ENCODE assay signal across 9 cellular contexts in the genomic region with DNA sequence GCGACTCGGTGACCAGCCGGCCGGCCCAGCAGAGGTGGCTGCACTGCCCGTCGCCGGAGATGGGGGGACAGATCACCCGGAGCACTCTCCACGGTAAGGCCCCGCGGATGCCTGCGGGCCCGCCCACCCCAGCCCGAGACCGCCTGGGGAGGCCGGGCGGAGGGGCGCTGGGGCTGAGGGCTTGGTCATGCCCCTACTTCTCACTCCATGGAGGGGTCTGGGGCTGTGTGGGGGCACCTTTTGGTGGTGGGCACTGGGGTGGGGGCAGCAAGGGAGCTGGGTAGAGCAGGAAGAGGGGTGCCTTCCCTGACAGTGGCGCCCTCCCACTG.
DNase-seq lines count a peak whose midpoint lies in the region; ATAC-seq and TF ChIP-seq lines count a peak whose summit lies in the region.
"Had no signal": no experiment of that assay in that cellular context is flagged by ENCODE, and none has a peak within 500 bp of the region (broad histone marks: within the 10 kb centered on the region; RNA-seq: fewer than 3 reads in every experiment).

No MANE protein-coding gene starts in this region.

- DNase-seq in activated T-cell treated with anti-CD3 and anti-CD28 coated beads, Interleukin-2, amount 50 U/mL, for 24 hours, result no peak
- no peak for DNase-seq in activated T-cell treated with anti-CD3 and anti-CD28 coated beads, Interleukin-2, amount 50 U/mL, for 1 hour
- DNase-seq in MCF 10A (ENCODE audit: unreplicated experiment), result no peak
- DNase-seq in tibial artery, result no peak
- DNase-seq in NCI-H526 treated with DMSO at 0.1 percent for 48 hours (lab: John Stamatoyannopoulos, UW), result no peak
- DNase-seq in stimulated activated naive CD4-positive, alpha-beta T cell treated with Interleukin-2 at 50 U/mL for 16 hours (lab: John Stamatoyannopoulos, UW), result no peak
- DNase-seq: AML-193 had no signal

- no peaks in the 10 kb centered on the region for H3K36me3 Mint-ChIP-seq in activated T-cell treated with anti-CD3 and anti-CD28 coated beads, Interleukin-2, amount 50 U/mL, for 24 hours (ENCODE audit: low read depth)
- H3K36me3 Mint-ChIP-seq in MCF 10A (ENCODE audit: insufficient read depth, unreplicated experiment), result no peaks in the 10 kb centered on the region
- no peaks in the 10 kb centered on the region for H3K36me3 Mint-ChIP-seq in activated T-helper 17 cell treated with anti-CD3 and anti-CD28 coated beads, Interleukin-2, amount 50 U/mL, for 72 hours (ENCODE audit: low read depth)

- no peak overlapping the region for H3K27ac Mint-ChIP-seq in activated T-cell treated with anti-CD3 and anti-CD28 coated beads, Interleukin-2, amount 50 U/mL, for 24 hours
- H3K27ac Mint-ChIP-seq in MCF 10A (ENCODE audit: low read depth, unreplicated experiment), result no peak overlapping the region
- H3K27ac Mint-ChIP-seq in activated T-helper 17 cell treated with anti-CD3 and anti-CD28 coated beads, Interleukin-2, amount 50 U/mL, for 72 hours, result no peak overlapping the region

- POLR2A ChIA-PET in MCF 10A (lab: Yijun Ruan, JAX), result no interaction called here

- H3K4me3 ChIP-seq in mesodermal cell (ENCODE audit: extremely low read depth, insufficient read depth, low read length, poor library complexity, severe bottlenecking) (peak overlapping the region; percentile 33), tibial artery (peak overlapping the region; percentile 44 to 60)

- no TSS peak for BruUV-seq in MCF 10A (replicated peaks; lab: Mats Ljungman, UMichigan)

- H3K4me1 ChIP-seq in mesodermal cell (ENCODE audit: control insufficient read depth, insufficient read depth, low read length, poor library complexity, severe bottlenecking) (no peaks in the 10 kb centered on the region), tibial artery (peaks cover 0 to 16% (median 12%) of the 10 kb centered on the region in 4 donors)

- H3K27ac ChIP-seq in mesodermal cell (ENCODE audit: low read depth, low read length, severe bottlenecking) (no peak overlapping the region), tibial artery (peak overlapping the region in 1 of 2 donors; percentile 18)

- CTCF ChIA-PET in MCF 10A (lab: Yijun Ruan, JAX), result interaction anchor here (0.8 kb wide), 1 partner anchor 13 kb away, joined by 4 read pairs; no protein-coding TSS in a partner anchor

- H3K4me3 Mint-ChIP-seq in activated T-cell treated with anti-CD3 and anti-CD28 coated beads, Interleukin-2, amount 50 U/mL, for 24 hours, result peak overlapping the region; percentile 54
- H3K4me3 Mint-ChIP-seq in MCF 10A (ENCODE audit: unreplicated experiment), result peak overlapping the region; percentile 71
- no peak overlapping the region for H3K4me3 Mint-ChIP-seq in activated T-helper 17 cell treated with anti-CD3 and anti-CD28 coated beads, Interleukin-2, amount 50 U/mL, for 72 hours

- 3 to 10% methylated on average over 12 to 13 of the region's 19 CpGs for WGBS in mesodermal cell (ENCODE audit: insufficient coverage in 2 of 2), 2 experiments

- no peaks in the 10 kb centered on the region for H3K9me3 Mint-ChIP-seq in activated T-cell treated with anti-CD3 and anti-CD28 coated beads, Interleukin-2, amount 50 U/mL, for 24 hours
- no peaks in the 10 kb centered on the region for H3K9me3 Mint-ChIP-seq in MCF 10A (ENCODE audit: unreplicated experiment)
- no peaks in the 10 kb centered on the region for H3K9me3 Mint-ChIP-seq in activated T-helper 17 cell treated with anti-CD3 and anti-CD28 coated beads, Interleukin-2, amount 50 U/mL, for 72 hours

- peaks cover 20% of the 10 kb centered on the region for H3K4me1 Mint-ChIP-seq in activated T-cell treated with anti-CD3 and anti-CD28 coated beads, Interleukin-2, amount 50 U/mL, for 24 hours (ENCODE audit: low read depth)
- peaks cover 6% of the 10 kb centered on the region for H3K4me1 Mint-ChIP-seq in MCF 10A (ENCODE audit: insufficient read depth, unreplicated experiment)
- peaks cover 13% of the 10 kb centered on the region for H3K4me1 Mint-ChIP-seq in activated T-helper 17 cell treated with anti-CD3 and anti-CD28 coated beads, Interleukin-2, amount 50 U/mL, for 72 hours

- intact Hi-C loops in MCF 10A (cut with micrococcal nuclease), result no loop called here
- intact Hi-C loops in tibial artery (cut with DNase I; ENCODE audit: low total_unique reads), result no loop called here

- no peak for ATAC-seq in activated T-helper 17 cell treated with anti-CD3 and anti-CD28 coated beads, Interleukin-2, amount 50 U/mL, for 72 hours (replicated peaks)

- H3K27me3 Mint-ChIP-seq in activated T-cell treated with anti-CD3 and anti-CD28 coated beads, Interleukin-2, amount 50 U/mL, for 24 hours, result peaks cover 62% of the 10 kb centered on the region
- peaks cover 20% of the 10 kb centered on the region for H3K27me3 Mint-ChIP-seq in MCF 10A (ENCODE audit: insufficient read depth, unreplicated experiment)
- peaks cover 29% of the 10 kb centered on the region for H3K27me3 Mint-ChIP-seq in activated T-helper 17 cell treated with anti-CD3 and anti-CD28 coated beads, Interleukin-2, amount 50 U/mL, for 72 hours

- TF ChIP-seq CTCF in MCF 10A (IDR thresholded peaks at IDR 0.05; ENCODE audit: unreplicated experiment), result no peak
- no peak for TF ChIP-seq CTCF in tibial artery (IDR thresholded peaks at IDR 0.05)

- no peaks in the 10 kb centered on the region for H3K36me3 ChIP-seq in mesodermal cell (ENCODE audit: control insufficient read depth, insufficient read depth, low read length)
- H3K36me3 ChIP-seq in tibial artery, result no peaks in the 10 kb centered on the region

- peaks cover 0 to 14% of the 10 kb centered on the region in 2 donors for H3K27me3 ChIP-seq in tibial artery

- H3K9me3 ChIP-seq in mesodermal cell (ENCODE audit: control insufficient read depth, low read length) (no peaks in the 10 kb centered on the region), tibial artery (no peaks in the 10 kb centered on the region)
